Comparison of ENCODE assay signal across 8 cellular contexts in genomic region chr17:9240659-9241370, GRCh38.
DNase-seq lines count a peak whose midpoint lies in the region; ATAC-seq, FAIRE-seq and TF ChIP-seq lines count a peak whose summit lies in the region.

No MANE protein-coding gene starts in this region.

- peaks cover 13% of the 10 kb centered on the region for H3K4me1 ChIP-seq in CD4-positive, alpha-beta memory T cell (ENCODE audit: insufficient read depth, low read length)
- H3K4me1 ChIP-seq in SJSA1 (replicated peaks), result peaks cover 54% of the 10 kb centered on the region

- CTCF ChIA-PET in CD4-positive, alpha-beta memory T cell (lab: Charles Lee; ENCODE audit: partially characterized antibody), result no interaction called here
- CTCF ChIA-PET in GM10248 (lab: Yijun Ruan, JAX), result interaction anchor here (1.1 to 1.6 kb wide), 2 partner anchors 14 to 18 kb away, joined by 3 read pairs; no protein-coding TSS in a partner anchor

- FAIRE-seq in RCC 7860 (lab: Jason Lieb, UNC), result no peak

- H3K27ac ChIP-seq in CD4-positive, alpha-beta memory T cell (ENCODE audit: low read depth, low read length), result peak overlapping the region; percentile 20
- peak overlapping the region; percentile 82 for H3K27ac ChIP-seq in SJSA1

- H3K4me3 Mint-ChIP-seq in CD4-positive, alpha-beta memory T cell, result peak overlapping the region; percentile 48 to 78 (median 64)
- H3K4me3 Mint-ChIP-seq in neural crest cell, result peak overlapping the region; percentile 73

- H3K4me1 Mint-ChIP-seq in CD4-positive, alpha-beta memory T cell, result peaks cover 2 to 26% (median 14%) of the 10 kb centered on the region in 4 donors
- H3K4me1 Mint-ChIP-seq in neural crest cell, result peaks cover 43% of the 10 kb centered on the region

- TF ChIP-seq CTCF in fibroblast of villous mesenchyme (IDR thresholded peaks at IDR 0.05; ENCODE audit: insufficient read depth, low read depth, low read length) (no peak), neural crest cell (conservative IDR thresholded peaks at IDR 0.05) (no peak), GM10248 (IDR thresholded peaks at IDR 0.05; ENCODE audit: control extremely low read depth, extremely low read depth, low read depth, missing control alignments) (no peak)

- intact Hi-C loops in CD4-positive, alpha-beta memory T cell (cut with micrococcal nuclease), result no loop called here

- H3K27ac Mint-ChIP-seq in CD4-positive, alpha-beta memory T cell, result peak overlapping the region in 6 of 7 donors; percentile 9 to 69 (median 52)
- H3K27ac Mint-ChIP-seq in neural crest cell (ENCODE audit: unreplicated experiment), result no peak overlapping the region

- H3K36me3 Mint-ChIP-seq in CD4-positive, alpha-beta memory T cell, result no peaks in the 10 kb centered on the region
- no peaks in the 10 kb centered on the region for H3K36me3 Mint-ChIP-seq in neural crest cell (ENCODE audit: low read depth)

- peak overlapping the region in 1 of 2 donors; percentile 49 for H3K4me3 ChIP-seq in CD4-positive, alpha-beta memory T cell (ENCODE audit: low read length in 2 of 2)
- H3K4me3 ChIP-seq in SJSA1 (peak overlapping the region; percentile 19), fibroblast of villous mesenchyme (ENCODE audit: low read depth, low read length) (peak overlapping the region; percentile 41)

- H3K27me3 Mint-ChIP-seq in CD4-positive, alpha-beta memory T cell, result no peaks in the 10 kb centered on the region
- peaks cover 25% of the 10 kb centered on the region for H3K27me3 Mint-ChIP-seq in neural crest cell (ENCODE audit: low read depth)

- H3K36me3 ChIP-seq in CD4-positive, alpha-beta memory T cell (ENCODE audit: insufficient read depth, low read length), result no peaks in the 10 kb centered on the region
- no peaks in the 10 kb centered on the region for H3K36me3 ChIP-seq in SJSA1

- H3K27me3 ChIP-seq in CD4-positive, alpha-beta memory T cell (ENCODE audit: insufficient read depth, low read length), result no peaks in the 10 kb centered on the region
- H3K27me3 ChIP-seq in SJSA1 (replicated peaks), result no peaks in the 10 kb centered on the region

- ATAC-seq in HG02588 (IDR thresholded peaks at IDR 0.05; ENCODE audit: unreplicated experiment), result no peak

- no peak for DNase-seq in CD4-positive, alpha-beta memory T cell
- peak; percentile 88 for DNase-seq in SJSA1 (ENCODE audit: low read depth in 1 of 2, low spot score in 2 of 2)
- DNase-seq in fibroblast of villous mesenchyme (ENCODE audit: low read depth), result peak; percentile 66
- peak; percentile 56 for DNase-seq in neural crest cell (ENCODE audit: low read depth, low spot score)
- no peak for DNase-seq in effector CD4-positive, alpha-beta T cell
- no peak for DNase-seq in GM10248 (ENCODE audit: extremely low spot score)
- DNase-seq in RCC 7860 (ENCODE audit: low spot score), result no peak

- H3K9me3 Mint-ChIP-seq in CD4-positive, alpha-beta memory T cell, result no peaks in the 10 kb centered on the region
- no peaks in the 10 kb centered on the region for H3K9me3 Mint-ChIP-seq in neural crest cell

- no peaks in the 10 kb centered on the region for H3K9me3 ChIP-seq in CD4-positive, alpha-beta memory T cell (ENCODE audit: control insufficient read depth in 1 of 2, low read length in 2 of 2)
- no peaks in the 10 kb centered on the region; the same call in 1 of the 2 replicates for H3K9me3 ChIP-seq in SJSA1 (replicated peaks)

- POLR2A ChIA-PET in CD4-positive, alpha-beta memory T cell (lab: Charles Lee; ENCODE audit: partially characterized antibody), result no interaction called here
- POLR2A ChIA-PET in GM10248 (lab: Yijun Ruan, JAX), result no interaction called here

Comparison
In these comparisons a context has a peak if more than half of its experiments do, and no peak if none do; other contexts are left out.
1. DNase-seq: peak in SJSA1 (2 of 2), fibroblast of villous mesenchyme (single experiment) and neural crest cell (single experiment); none in CD4-positive, alpha-beta memory T cell (0 of 5), effector CD4-positive, alpha-beta T cell (single experiment), GM10248 (single experiment) and RCC 7860 (single experiment).